ENCODE assay signal across 22 cellular contexts in genomic region chr16:54473201-54473993, GRCh38.
A peak's percentile ranks its signal among the peaks of the same experiment; 100 is the strongest.
DNase-seq lines count a peak whose midpoint lies in the region; ATAC-seq, FAIRE-seq and TF ChIP-seq lines count a peak whose summit lies in the region.
"Had no signal": no experiment of that assay in that cellular context is flagged by ENCODE, and none has a peak within 500 bp of the region (broad histone marks: within the 10 kb centered on the region; RNA-seq: fewer than 3 reads in every experiment).

No MANE protein-coding gene starts in this region.

- no peak overlapping the region for H3K4me2 ChIP-seq in H1 (ENCODE audit: insufficient read depth in 1 of 2, low read depth in 2 of 2, low read length in 2 of 2)

- H3K56ac ChIP-seq in H1 (replicated peaks; ENCODE audit: insufficient read length, low read depth, low read length) = no peak overlapping the region

- H3K27ac Mint-ChIP-seq in CD14-positive monocyte = no peak overlapping the region

- no peak overlapping the region for H3K14ac ChIP-seq in H1 (ENCODE audit: insufficient read length)

- H3K79me2 ChIP-seq in H1 (ENCODE audit: control insufficient read depth in 1 of 2, insufficient read depth in 2 of 2, low read length in 2 of 2) = no peaks in the 10 kb centered on the region

- no peaks in the 10 kb centered on the region for H3K79me1 ChIP-seq in H1 (ENCODE audit: low read depth, low read length)

- peak; percentile 75 for ATAC-seq in Right ventricle myocardium inferior
- ATAC-seq: HepG2 had no signal

- H3K9me3 ChIP-seq in right atrium auricular region = no peaks in the 10 kb centered on the region
- H3K9me3 ChIP-seq in H1 (ENCODE audit: insufficient read depth in 2 of 2, low read depth in 1 of 2, low read length in 1 of 2) = no peaks in the 10 kb centered on the region
- no peaks in the 10 kb centered on the region for H3K9me3 ChIP-seq in vagina
- no peaks in the 10 kb centered on the region for H3K9me3 ChIP-seq in tibial artery
- H3K9me3 ChIP-seq: HAP-1 had no signal

- no peak overlapping the region for H3K4ac ChIP-seq in H1 (replicated peaks; ENCODE audit: insufficient read length, low read depth, low read length)

- H4K5ac ChIP-seq in H1 (ENCODE audit: insufficient read length, low read depth, low read length) = no peak overlapping the region

- peaks cover 0 to 11% (median 10%) of the 10 kb centered on the region in 3 donors for H3K27me3 Mint-ChIP-seq in CD14-positive monocyte (ENCODE audit: low read depth in 3 of 3)

- no peak for TF ChIP-seq EP300 in H1 (IDR thresholded peaks at IDR 0.05; ENCODE audit: borderline replicate concordance in 1 of 2, low read depth in 2 of 2, low read length in 2 of 2)

- FAIRE-seq in H1 (lab: Jason Lieb, UNC) = no peak
- FAIRE-seq: D721Med, HepG2, RCC 7860 had no signal

- H3K4me1 ChIP-seq in right atrium auricular region = no peaks in the 10 kb centered on the region
- H3K4me1 ChIP-seq in H1 (replicated peaks in 1 of 4; ENCODE audit: control insufficient read depth in 3 of 4, insufficient read depth in 4 of 4, low read length in 3 of 4) = no peaks in the 10 kb centered on the region
- no peaks in the 10 kb centered on the region for H3K4me1 ChIP-seq in vagina
- H3K4me1 ChIP-seq in tibial artery = no peaks in the 10 kb centered on the region
- H3K4me1 ChIP-seq: HAP-1 had no signal

- no peak overlapping the region for H3K18ac ChIP-seq in H1 (ENCODE audit: extremely low read depth, low read length)

- H2BK20ac ChIP-seq in H1 (ENCODE audit: low read length) = no peak overlapping the region

- no peak overlapping the region for H3K4me3 ChIP-seq in right atrium auricular region
- no peak overlapping the region for H3K4me3 ChIP-seq in H1 (ENCODE audit: extremely low read depth in 1 of 4, insufficient read depth in 2 of 4, low read depth in 3 of 4, low read length in 4 of 4)
- no peak overlapping the region for H3K4me3 ChIP-seq in fibroblast of villous mesenchyme (ENCODE audit: low read depth, low read length)
- H3K4me3 ChIP-seq in vagina = no peak overlapping the region
- no peak overlapping the region for H3K4me3 ChIP-seq in tibial artery
- H3K4me3 ChIP-seq: HAP-1 had no signal

- WGBS in H1 (ENCODE audit: extremely low coverage in 1 of 2, insufficient coverage in 1 of 2, insufficient read length in 1 of 2, insufficient replicate concordance in 2 of 2, low coverage in 1 of 2, low lambda C conversion rate in 2 of 2, missing lambda C conversion rate in 1 of 2), 2 experiments = 83% methylated on average over 9 of the region's 9 CpGs; no CpG with 5 or more reads in 1 of the 2 experiments

- no peak overlapping the region for H2BK5ac ChIP-seq in H1 (ENCODE audit: low read depth, low read length)

- TF ChIP-seq POLR2A in H1 (IDR thresholded peaks at IDR 0.05; ENCODE audit: control extremely low read depth in 1 of 2, low read depth in 2 of 2, low read length in 2 of 2) = no peak
- no peak for TF ChIP-seq POLR2A in vagina (IDR thresholded peaks at IDR 0.05)

- H3K23me2 ChIP-seq in H1 (ENCODE audit: low read depth, low read length) = no peaks in the 10 kb centered on the region

- H3K4me3 Mint-ChIP-seq in CD14-positive monocyte = no peak overlapping the region

- no peak overlapping the region for H2BK120ac ChIP-seq in H1 (replicated peaks; ENCODE audit: low read depth, low read length)

- CTCF ChIA-PET in H1 (lab: Charles Lee; ENCODE audit: partially characterized antibody) = interaction anchor here (1.3 kb wide), 1 partner anchor 10 kb away, joined by 4 read pairs; no protein-coding TSS in a partner anchor

- no peak overlapping the region for H2AFZ ChIP-seq in H1 (ENCODE audit: low read length)

- H3K4me1 Mint-ChIP-seq in CD14-positive monocyte = no peaks in the 10 kb centered on the region

- no peak overlapping the region for H2BK15ac ChIP-seq in H1 (ENCODE audit: low read length)

- POLR2A ChIA-PET in H1 (lab: Charles Lee; ENCODE audit: partially characterized antibody) = no interaction called here

- no peak overlapping the region for H4K91ac ChIP-seq in H1 (replicated peaks; ENCODE audit: insufficient read length, low read length)

- no peak overlapping the region; the same call in 1 of the 2 replicates for H2BK12ac ChIP-seq in H1 (ENCODE audit: low read depth, low read length)

- H3K36me3 Mint-ChIP-seq in CD14-positive monocyte = no peaks in the 10 kb centered on the region

- H3K27ac ChIP-seq in right atrium auricular region (no peak overlapping the region), H1 (ENCODE audit: low read depth, low read length) (no peak overlapping the region), vagina (peak overlapping the region; percentile 10), tibial artery (no peak overlapping the region)
- H3K27ac ChIP-seq: C4-2B, HL-60 had no signal

- no peaks in the 10 kb centered on the region for H3K36me3 ChIP-seq in right atrium auricular region
- H3K36me3 ChIP-seq in H1 (ENCODE audit: control insufficient read depth in 2 of 4, insufficient read depth in 4 of 4, low read length in 3 of 4) = no peaks in the 10 kb centered on the region
- no peaks in the 10 kb centered on the region for H3K36me3 ChIP-seq in vagina
- H3K36me3 ChIP-seq in tibial artery = no peaks in the 10 kb centered on the region
- H3K36me3 ChIP-seq: HAP-1 had no signal

- TF ChIP-seq CTCF in right atrium auricular region (IDR thresholded peaks at IDR 0.05) (no peak), H1 (IDR thresholded peaks at IDR 0.05; ENCODE audit: control extremely low read depth in 1 of 3, insufficient read depth in 1 of 3, low read depth in 1 of 3, low read length in 3 of 3) (no peak), fibroblast of villous mesenchyme (IDR thresholded peaks at IDR 0.05; ENCODE audit: insufficient read depth, low read depth, low read length) (no peak), vagina (IDR thresholded peaks at IDR 0.05) (no peak), tibial artery (IDR thresholded peaks at IDR 0.05) (no peak), CD14-positive monocyte (IDR thresholded peaks at IDR 0.05) (no peak)

- peaks cover 0 to 5% (median 2%) of the 10 kb centered on the region in 7 donors for H3K9me3 Mint-ChIP-seq in CD14-positive monocyte

- DNase-seq in Right ventricle myocardium inferior (ENCODE audit: missing footprints) (no peak), right atrium auricular region (ENCODE audit: low spot score) (no peak), H1 (ENCODE audit: low read depth in 1 of 2, low spot score in 2 of 2) (no peak), fibroblast of villous mesenchyme (ENCODE audit: low read depth) (peak; percentile 7), vagina (ENCODE audit: extremely low spot score in 2 of 2) (no peak), tibial artery (no peak), CD14-positive monocyte (ENCODE audit: low spot score) (no peak)
- no peak for DNase-seq in stimulated activated CD4-positive, alpha-beta T cell treated with anti-CD3 and anti-CD28 coated beads, Interleukin-12 subunit alpha, Interleukin-12 subunit beta, amount 100 ng/mL, for 4 hours
- DNase-seq: 8988T, DMS53, KBM-7, NCI-H1105 treated with DMSO at 0.1 percent for 48 hours, NCI-H2029 treated with DMSO at 0.1 percent for 48 hours, NCI-H226, NCI-H510A treated with DMSO at 0.1 percent for 48 hours, NCI-H748 treated with DMSO at 0.1 percent for 48 hours had no signal

- peak overlapping the region; percentile 87; the same call in 1 of the 2 replicates for H4K8ac ChIP-seq in H1 (ENCODE audit: extremely low read depth, insufficient read depth, low read length)

- TF ChIP-seq RAD21 in H1 (IDR thresholded peaks at IDR 0.05 in 1 of 2, conservative IDR thresholded peaks at IDR 0.05 in 1 of 2; ENCODE audit: low read depth in 2 of 2, low read length in 2 of 2) = no peak

- H3K27me3 ChIP-seq in right atrium auricular region = no peaks in the 10 kb centered on the region
- no peaks in the 10 kb centered on the region for H3K27me3 ChIP-seq in H1 (replicated peaks in 1 of 4; ENCODE audit: control insufficient read depth in 3 of 4, extremely low read depth in 1 of 4, insufficient read depth in 3 of 4, low read length in 3 of 4)
- H3K27me3 ChIP-seq in vagina = no peaks in the 10 kb centered on the region
- H3K27me3 ChIP-seq in tibial artery = peaks cover 0 to 3% of the 10 kb centered on the region in 2 donors

- no peak overlapping the region for H3K23ac ChIP-seq in H1 (ENCODE audit: insufficient read length)

- intact Hi-C loops in Right ventricle myocardium inferior (cut with DNase I) (no loop called here), vagina (cut with DNase I) (no loop called here), tibial artery (cut with DNase I; ENCODE audit: low total_unique reads) (no loop called here), CD14-positive monocyte (cut with micrococcal nuclease) (no loop called here)

- no peak overlapping the region for H2AK5ac ChIP-seq in H1 (ENCODE audit: low read depth, low read length)

- no peaks in the 10 kb centered on the region for H4K20me1 ChIP-seq in H1 (replicated peaks in 1 of 2; ENCODE audit: control insufficient read depth in 1 of 2, insufficient read depth in 2 of 2, low read length in 2 of 2)

- H3K9ac ChIP-seq in H1 (replicated peaks in 1 of 4; ENCODE audit: extremely low read depth in 1 of 4, low read depth in 3 of 4, low read length in 3 of 4) = no peak overlapping the region

TF ChIP-seq in H1, 55 proteins besides CTCF, POLR2A, EP300 and RAD21:
- no peak for TF ChIP-seq SIRT6 (IDR thresholded peaks at IDR 0.05; ENCODE audit: low read length)
- no peak for TF ChIP-seq JUN (IDR thresholded peaks at IDR 0.05; ENCODE audit: low read depth, low read length)
- TF ChIP-seq USF2 (IDR thresholded peaks at IDR 0.05; ENCODE audit: low read length) = no peak
- TF ChIP-seq TAF1 (IDR thresholded peaks at IDR 0.05; ENCODE audit: low read depth, low read length) = no peak
- TF ChIP-seq SIN3A (conservative IDR thresholded peaks at IDR 0.05 in 1 of 2, IDR thresholded peaks at IDR 0.05 in 1 of 2; ENCODE audit: low read depth in 1 of 2, low read length in 2 of 2) = no peak
TF ChIP-seq in H1: peak in this region for 0.
